ENCODE assay signal across 21 cellular contexts in genomic region chr2:31341351-31341750, GRCh38.
"Had no signal": no experiment of that assay in that cellular context is flagged by ENCODE, and none has a peak within 500 bp of the region (broad histone marks: within the 10 kb centered on the region; RNA-seq: fewer than 3 reads in every experiment).

No MANE protein-coding gene starts in this region.

- H3K4me1 ChIP-seq: colonic mucosa, gastroesophageal sphincter, heart left ventricle, left ventricle myocardium inferior, lower lobe of right lung had no signal

- H3K4me2 ChIP-seq: hepatocyte had no signal

- H2AFZ ChIP-seq: hepatocyte had no signal

- H3K36me3 ChIP-seq: colonic mucosa, gastroesophageal sphincter, heart left ventricle, left ventricle myocardium inferior, lower lobe of right lung had no signal

- H3K27ac ChIP-seq: colonic mucosa, foreskin keratinocyte, gastroesophageal sphincter, heart left ventricle, hepatocyte, left ventricle myocardium inferior, lower lobe of right lung had no signal

- H3K27me3 Mint-ChIP-seq: dendritic cell treated with granulocyte-macrophage colony-stimulating factor and Interleukin-4, amounts not matched to agents 40 ng/mL and 50 ng/mL, for 4 days had no signal

- DNase-seq: colonic mucosa; cortex of kidney; effector CD8-positive, alpha-beta T cell; effector memory CD8-positive, alpha-beta T cell; heart left ventricle; hypothalamus; immature natural killer cell; islet precursor cell; kidney; kidney glomerular epithelial cell; left colon; left ventricle myocardium inferior; lower lobe of right lung; mesenchymal stem cell; midbrain; naive thymus-derived CD4-positive, alpha-beta T cell had no signal

- H3K36me3 Mint-ChIP-seq: immature natural killer cell; naive thymus-derived CD4-positive, alpha-beta T cell had no signal

- H3K27ac Mint-ChIP-seq: dendritic cell treated with granulocyte-macrophage colony-stimulating factor and Interleukin-4, amounts not matched to agents 40 ng/mL and 50 ng/mL, for 4 days; effector memory CD8-positive, alpha-beta T cell; immature natural killer cell had no signal

- H3K9me3 ChIP-seq: colonic mucosa, gastroesophageal sphincter, heart left ventricle, left ventricle myocardium inferior, lower lobe of right lung had no signal

- H3K4me1 Mint-ChIP-seq: immature natural killer cell; naive thymus-derived CD4-positive, alpha-beta T cell had no signal

- H3K27me3 ChIP-seq: colonic mucosa, foreskin keratinocyte, heart left ventricle, hepatocyte had no signal

- H3K9me3 Mint-ChIP-seq: dendritic cell treated with granulocyte-macrophage colony-stimulating factor and Interleukin-4, amounts not matched to agents 40 ng/mL and 50 ng/mL, for 4 days; effector memory CD8-positive, alpha-beta T cell; immature natural killer cell; naive thymus-derived CD4-positive, alpha-beta T cell had no signal

- H3K4me3 ChIP-seq: colonic mucosa, gastroesophageal sphincter, heart left ventricle, hepatocyte, left ventricle myocardium inferior, lower lobe of right lung had no signal

- ATAC-seq: effector memory CD8-positive, alpha-beta T cell; foreskin keratinocyte; gastroesophageal sphincter; heart left ventricle; left colon; left lobe of liver; lower lobe of right lung; naive thymus-derived CD4-positive, alpha-beta T cell had no signal

- H3K4me3 Mint-ChIP-seq: dendritic cell treated with granulocyte-macrophage colony-stimulating factor and Interleukin-4, amounts not matched to agents 40 ng/mL and 50 ng/mL, for 4 days; effector memory CD8-positive, alpha-beta T cell; immature natural killer cell; naive thymus-derived CD4-positive, alpha-beta T cell had no signal

- H3K79me2 ChIP-seq: hepatocyte had no signal
